15 cellular contexts compared by ENCODE assay signal in genomic region chr21:46423546-46424061, GRCh38. TPM values are rescaled to one million over a fixed set of nuclear protein-coding genes. Genes with fewer than 3 reads are reported as not detected.
DNase-seq lines count a peak whose midpoint lies in the region; ATAC-seq and TF ChIP-seq lines count a peak whose summit lies in the region.
"Had no signal": no experiment of that assay in that cellular context is flagged by ENCODE, and none has a peak within 500 bp of the region (broad histone marks: within the 10 kb centered on the region; RNA-seq: fewer than 3 reads in every experiment).

No MANE protein-coding gene starts in this region.

- POLR2A ChIA-PET in CD4-positive, alpha-beta T cell (lab: Charles Lee) = interaction anchor here (1.2 to 1.4 kb wide), 4 partner anchors 34 to 212 kb away, joined by 3 to 4 read pairs (median 4); partner anchors contain the start of genes DIP2A and PRMT2

- H3K9me3 Mint-ChIP-seq in CD4-positive, alpha-beta T cell = no peaks in the 10 kb centered on the region
- H3K9me3 Mint-ChIP-seq: memory B cell had no signal

- CTCF ChIA-PET in CD4-positive, alpha-beta T cell (lab: Charles Lee) = no interaction called here

- H3K9me3 ChIP-seq in CD4-positive, alpha-beta T cell (ENCODE audit: control insufficient read depth, low read length) = no peaks in the 10 kb centered on the region
- no peaks in the 10 kb centered on the region for H3K9me3 ChIP-seq in WERI-Rb-1 (ENCODE audit: severe bottlenecking)
- H3K9me3 ChIP-seq: Caco-2 had no signal

- peak overlapping the region; percentile 94 for H3K27ac Mint-ChIP-seq in CD4-positive, alpha-beta T cell
- H3K27ac Mint-ChIP-seq: memory B cell had no signal

- no peaks in the 10 kb centered on the region for H3K27me3 Mint-ChIP-seq in CD4-positive, alpha-beta T cell
- H3K27me3 Mint-ChIP-seq: memory B cell had no signal

- H3K4me3 Mint-ChIP-seq in CD4-positive, alpha-beta T cell = peak overlapping the region; percentile 60
- H3K4me3 Mint-ChIP-seq: memory B cell had no signal

- no peak for DNase-seq in CD4-positive, alpha-beta T cell
- DNase-seq in CMK (ENCODE audit: low read depth) (peak; percentile 86), WERI-Rb-1 (no peak), iPS DF 19.7 (ENCODE audit: low read depth, low spot score) (peak; percentile 45), EL (no peak)
- DNase-seq: Caco-2, MM.1S, NCI-H2171, occipital lobe, substantia nigra had no signal

- peaks cover 30% of the 10 kb centered on the region for H3K36me3 Mint-ChIP-seq in CD4-positive, alpha-beta T cell (ENCODE audit: low read depth)

- no peaks in the 10 kb centered on the region for H3K27me3 ChIP-seq in CD4-positive, alpha-beta T cell (ENCODE audit: control insufficient read depth, insufficient read depth, low read length)
- no peaks in the 10 kb centered on the region for H3K27me3 ChIP-seq in WERI-Rb-1 (ENCODE audit: insufficient read depth, low read depth, severe bottlenecking)

- H3K4me1 Mint-ChIP-seq in CD4-positive, alpha-beta T cell (ENCODE audit: low read depth) = peaks cover 25% of the 10 kb centered on the region
- H3K4me1 Mint-ChIP-seq: memory B cell had no signal

- ATAC-seq in CD4-positive, alpha-beta T cell (ENCODE audit: poor library complexity) = no peak
- ATAC-seq in GM21619 (IDR thresholded peaks at IDR 0.05; ENCODE audit: unreplicated experiment) (no peak), SK-N-SH treated with all-trans-retinoic acid at 6 μM for 48 hours (no peak)

- no peak overlapping the region for H3K4me3 ChIP-seq in WERI-Rb-1 (ENCODE audit: low read depth, low read length)
- H3K4me3 ChIP-seq: coronary artery, skin epidermis had no signal

- no peak for TF ChIP-seq CTCF in CD4-positive, alpha-beta T cell (IDR thresholded peaks at IDR 0.05)
- TF ChIP-seq CTCF in WERI-Rb-1 (IDR thresholded peaks at IDR 0.05; ENCODE audit: low read depth, low read length) = no peak

- intact Hi-C loops in CD4-positive, alpha-beta T cell (cut with DNase I, micrococcal nuclease) = no loop called here

- peaks cover 77% of the 10 kb centered on the region for H3K36me3 ChIP-seq in WERI-Rb-1

- H3K27ac ChIP-seq in CD4-positive, alpha-beta T cell (ENCODE audit: low read depth, low read length) = peak overlapping the region; percentile 51
- H3K27ac ChIP-seq in WERI-Rb-1 = peak overlapping the region; percentile 98
- H3K27ac ChIP-seq: coronary artery had no signal

TF ChIP-seq in SK-N-SH treated with all-trans-retinoic acid at 6 μM for 48 hours, 23 proteins besides CTCF, POLR2A, EP300 and RAD21:
- no peak for TF ChIP-seq ZNF8 (CRISPR knock-in tag; IDR thresholded peaks at IDR 0.05)
- TF ChIP-seq PPARA (CRISPR knock-in tag; IDR thresholded peaks at IDR 0.05; ENCODE audit: borderline replicate concordance) = no peak
- TF ChIP-seq TOX (CRISPR knock-in tag; IDR thresholded peaks at IDR 0.05; ENCODE audit: borderline replicate concordance) = no peak
- no peak for TF ChIP-seq CSDC2 (CRISPR knock-in tag; IDR thresholded peaks at IDR 0.05)
- no peak for TF ChIP-seq ISL1 (CRISPR knock-in tag; IDR thresholded peaks at IDR 0.05)
- TF ChIP-seq, protein P1, sequence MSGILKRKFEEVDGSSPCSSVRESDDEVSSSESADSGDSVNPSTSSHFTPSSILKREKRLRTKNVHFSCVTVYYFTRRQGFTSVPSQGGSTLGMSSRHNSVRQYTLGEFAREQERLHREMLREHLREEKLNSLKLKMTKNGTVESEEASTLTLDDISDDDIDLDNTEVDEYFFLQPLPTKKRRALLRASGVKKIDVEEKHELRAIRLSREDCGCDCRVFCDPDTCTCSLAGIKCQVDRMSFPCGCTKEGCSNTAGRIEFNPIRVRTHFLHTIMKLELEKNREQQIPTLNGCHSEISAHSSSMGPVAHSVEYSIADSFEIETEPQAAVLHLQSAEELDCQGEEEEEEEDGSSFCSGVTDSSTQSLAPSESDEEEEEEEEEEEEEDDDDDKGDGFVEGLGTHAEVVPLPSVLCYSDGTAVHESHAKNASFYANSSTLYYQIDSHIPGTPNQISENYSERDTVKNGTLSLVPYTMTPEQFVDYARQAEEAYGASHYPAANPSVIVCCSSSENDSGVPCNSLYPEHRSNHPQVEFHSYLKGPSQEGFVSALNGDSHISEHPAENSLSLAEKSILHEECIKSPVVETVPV (CRISPR knock-in tag; IDR thresholded peaks at IDR 0.05) = no peak
- no peak for TF ChIP-seq PATZ1 (CRISPR knock-in tag; IDR thresholded peaks at IDR 0.05; ENCODE audit: borderline replicate concordance)
- no peak for TF ChIP-seq RARB (CRISPR knock-in tag; IDR thresholded peaks at IDR 0.05)
- no peak for TF ChIP-seq TCF4 (CRISPR knock-in tag; IDR thresholded peaks at IDR 0.05; ENCODE audit: borderline replicate concordance)
- TF ChIP-seq POU6F1 (CRISPR knock-in tag; IDR thresholded peaks at IDR 0.05; ENCODE audit: borderline replicate concordance, low read depth) = no peak
- TF ChIP-seq ZFP3 (CRISPR knock-in tag; IDR thresholded peaks at IDR 0.05) = no peak
- no peak for TF ChIP-seq ZNF565 (CRISPR knock-in tag; conservative IDR thresholded peaks at IDR 0.05; ENCODE audit: low read depth)
- no peak for TF ChIP-seq ESRRG (CRISPR knock-in tag; IDR thresholded peaks at IDR 0.05)
- TF ChIP-seq ZFP30 (CRISPR knock-in tag; IDR thresholded peaks at IDR 0.05) = no peak
- no peak for TF ChIP-seq SNAI2 (CRISPR knock-in tag; IDR thresholded peaks at IDR 0.05)
- no peak for TF ChIP-seq ZC3H10 (CRISPR knock-in tag; IDR thresholded peaks at IDR 0.05)

RNA-seq across cellular contexts. Expression of gene DIP2A, which starts 35.1 kb away (rescaled TPM):
- 10 to 100 TPM; 61.2 to 66.1 TPM for total RNA-seq in CD4-positive, alpha-beta T cell

Comparison
In these comparisons a context has a peak if more than half of its experiments do, and no peak if none do; other contexts are left out.
1. DNase-seq: peak in CMK (single experiment) and iPS DF 19.7 (single experiment); none in CD4-positive, alpha-beta T cell (0 of 10), WERI-Rb-1 (single experiment) and EL (single experiment).